ENCODE assay signal across 22 cellular contexts in the genomic region with DNA sequence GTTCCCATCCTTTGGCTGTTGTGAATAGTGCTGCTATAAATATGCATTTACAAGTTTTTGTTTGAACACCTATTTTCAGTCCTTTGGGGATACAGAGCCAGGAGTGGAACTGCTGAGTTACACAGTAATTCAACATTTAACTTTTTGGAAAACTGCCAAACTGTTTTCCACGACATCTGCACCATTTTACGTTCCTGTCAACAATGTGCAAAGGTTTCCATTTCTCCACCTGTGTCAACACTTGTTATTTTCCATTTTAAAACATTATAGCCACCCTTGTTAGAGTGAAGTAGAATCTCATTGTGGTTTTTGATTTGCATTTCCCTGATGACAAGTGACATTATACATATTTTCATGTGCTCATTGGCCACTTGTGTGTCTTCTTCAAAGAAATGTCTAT. TPM values are rescaled to one million over a fixed set of nuclear protein-coding genes. Genes with fewer than 3 reads are reported as not detected.
DNase-seq lines count a peak whose midpoint lies in the region; ATAC-seq, FAIRE-seq and TF ChIP-seq lines count a peak whose summit lies in the region.
"Had no signal": no experiment of that assay in that cellular context is flagged by ENCODE, and none has a peak within 500 bp of the region (broad histone marks: within the 10 kb centered on the region; RNA-seq: fewer than 3 reads in every experiment).

No MANE protein-coding gene starts in this region.

- FAIRE-seq in kidney (lab: Jason Lieb, UNC), result no peak
- FAIRE-seq: small intestine had no signal

- no peak for TF ChIP-seq CTCF in kidney (IDR thresholded peaks at IDR 0.05; ENCODE audit: borderline replicate concordance, extremely low read depth, insufficient read depth)

- H3K27ac ChIP-seq in kidney (ENCODE audit: low read depth in 2 of 2, low read length in 2 of 2), result no peak overlapping the region
- H3K27ac ChIP-seq: dorsolateral prefrontal cortex, heart left ventricle, neutrophil, Peyer's patch had no signal

- DNase-seq in DMS53 treated with DMSO at 0.1 percent for 48 hours (lab: John Stamatoyannopoulos, UW; ENCODE audit: unreplicated experiment), result peak; percentile 45
- peak; percentile 68 for DNase-seq in NCI-H1105 (lab: John Stamatoyannopoulos, UW)
- peak; percentile 51 for DNase-seq in NCI-H2171 (lab: John Stamatoyannopoulos, UW)
- DNase-seq in SHP77 (lab: John Stamatoyannopoulos, UW), result peak; percentile 34 to 40
- DNase-seq in Kasumi-1 (lab: John Stamatoyannopoulos, UW), result no peak
- no peak for DNase-seq in kidney
- DNase-seq: activated CD4-positive, alpha-beta T cell treated with anti-CD3 and anti-CD28 coated beads for 36 hours; activated T-cell treated with anti-CD3 and anti-CD28 coated beads, Interleukin-2, amount 50 U/mL, for 48 hours; aorta; CD4-positive, alpha-beta memory T cell; central memory CD4-positive, alpha-beta T cell; dorsolateral prefrontal cortex; heart left ventricle; KG1; mesenchymal stem cell; NK-92 treated with Interleukin-12 subunit alpha and Interleukin-12 subunit beta, amount 100 ng/mL, for 24 hours; Peyer's patch; small intestine; stimulated activated CD4-positive, alpha-beta T cell treated with anti-CD3 and anti-CD28 coated beads, Interleukin-2, amount 100 ng/mL, for 24 hours; stimulated activated naive CD4-positive, alpha-beta T cell had no signal

- no peaks in the 10 kb centered on the region for H3K36me3 ChIP-seq in kidney (ENCODE audit: control insufficient read depth in 1 of 2, insufficient read depth in 2 of 2, low read length in 2 of 2)
- H3K36me3 ChIP-seq: heart left ventricle, neutrophil, Peyer's patch had no signal

- H3K4me1 ChIP-seq in kidney (ENCODE audit: control insufficient read depth in 1 of 2, insufficient read depth in 1 of 2, low read depth in 1 of 2, low read length in 2 of 2), result no peaks in the 10 kb centered on the region
- H3K4me1 ChIP-seq: Peyer's patch had no signal

- intact Hi-C loops in kidney (cut with DNase I), result no loop called here

- no peak for ATAC-seq in GM18861 (IDR thresholded peaks at IDR 0.05; ENCODE audit: unreplicated experiment)
- ATAC-seq: activated CD4-positive, alpha-beta T cell treated with anti-CD3 and anti-CD28 coated beads for 36 hours; heart left ventricle had no signal

- no peak overlapping the region for H3K9ac ChIP-seq in kidney (ENCODE audit: low read length in 2 of 2)

- peaks cover 3 to 6% of the 10 kb centered on the region in 2 donors for H3K9me3 ChIP-seq in kidney (ENCODE audit: control insufficient read depth in 1 of 2, low read length in 2 of 2)
- H3K9me3 ChIP-seq: neutrophil had no signal

- no peak overlapping the region for H3K4me3 ChIP-seq in kidney (ENCODE audit: low read length in 2 of 2)
- H3K4me3 ChIP-seq: dorsolateral prefrontal cortex, heart left ventricle, Peyer's patch had no signal

RNA-seq across cellular contexts. Expression of a gene that starts 58.0 kb away (rescaled TPM):
- 37.2 TPM for total RNA-seq in kidney
- 66.8 TPM for polyA plus RNA-seq in kidney (ENCODE audit: insufficient read depth, low read depth, low replicate concordance)

Comparison
In these comparisons a context has a peak if more than half of its experiments do, and no peak if none do; other contexts are left out.
1. DNase-seq: peak in DMS53 treated with DMSO at 0.1 percent for 48 hours (single experiment), NCI-H1105 (single experiment), NCI-H2171 (single experiment) and SHP77 (2 of 2); none in Kasumi-1 (0 of 2) and kidney (single experiment).